ENCODE assay signal across 1 cellular context in genomic region chr2:106172649-106173048, GRCh38.
TF ChIP-seq lines count a peak whose summit lies in the region.

No MANE protein-coding gene starts in this region.

TF ChIP-seq in GM23338, 12 proteins besides CTCF, POLR2A, EP300 and RAD21 (continued from another document):
- TF ChIP-seq ZNF462 (CRISPR knock-in tag; IDR thresholded peaks at IDR 0.05) (no peak), ETS1 (IDR thresholded peaks at IDR 0.05) (no peak), EZH2 (IDR thresholded peaks at IDR 0.05; ENCODE audit: low read depth, unreplicated experiment) (no peak), NANOG (IDR thresholded peaks at IDR 0.05; ENCODE audit: borderline replicate concordance) (no peak), ZNF114 (CRISPR knock-in tag; IDR thresholded peaks at IDR 0.05) (no peak), REST (IDR thresholded peaks at IDR 0.05; ENCODE audit: unreplicated experiment) (no peak), CREB1 (CRISPR knock-in tag; IDR thresholded peaks at IDR 0.05; ENCODE audit: low read depth) (no peak), JUNB (IDR thresholded peaks at IDR 0.05; ENCODE audit: unreplicated experiment) (no peak)
